ENCODE assay signal across 28 cellular contexts in the genomic region with DNA sequence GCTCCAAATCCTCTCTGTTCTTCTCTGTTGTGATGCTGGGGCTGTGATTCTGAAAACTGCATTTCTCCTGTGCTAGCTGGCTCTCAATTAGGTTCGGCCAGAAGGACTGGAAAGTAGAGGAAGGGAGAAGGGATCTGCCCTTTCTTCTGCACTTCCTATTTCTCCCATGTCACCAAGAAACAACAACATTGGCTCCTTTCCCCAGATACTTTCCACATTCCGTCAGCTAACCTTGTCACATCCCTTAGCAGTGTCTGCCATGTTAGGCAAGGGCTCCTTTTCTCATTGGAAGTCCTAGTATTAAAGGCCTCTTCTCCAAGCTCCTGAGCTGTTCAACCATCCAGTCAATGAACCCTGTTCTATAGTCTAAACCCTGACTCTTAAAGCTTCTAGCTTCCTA.
"Had no signal": no experiment of that assay in that cellular context is flagged by ENCODE, and none has a peak within 500 bp of the region (broad histone marks: within the 10 kb centered on the region; RNA-seq: fewer than 3 reads in every experiment).

No MANE protein-coding gene starts in this region.

- H3K27ac ChIP-seq: lower lobe of right lung, pancreas, prostate gland, skin epidermis, stomach, testis, thyroid gland, transverse colon, upper lobe of left lung, vagina had no signal

- H3K9me3 ChIP-seq: lower lobe of right lung, mucosa of descending colon, pancreas, prostate gland, testis, thyroid gland, transverse colon, upper lobe of left lung, vagina had no signal

- H3K36me3 ChIP-seq: lower lobe of right lung, pancreas, prostate gland, stomach, thyroid gland, transverse colon, upper lobe of left lung, vagina had no signal

- ATAC-seq: lower lobe of right lung; mucosa of descending colon; naive thymus-derived CD4-positive, alpha-beta T cell; pancreas; sciatic nerve; stimulated activated naive B cell treated with anti-CD40 and anti-IgM and Interleukin-4, amounts not matched to agents 10 μg/mL and 1 μg/mL and 100 μg/mL, for 72 hours; stimulated activated naive CD8-positive, alpha-beta T cell treated with anti-CD3 and anti-CD28 coated beads, Interleukin-15, Interleukin-2, amounts not matched to agents 100 U/mL and 50 U/mL, for 24 hours had no signal

- DNase-seq: hypothalamus; immature natural killer cell; kidney; lower lobe of right lung; midbrain; mucosa of descending colon; naive thymus-derived CD4-positive, alpha-beta T cell; nucleus accumbens; pancreas; posterior cingulate gyrus; retina; right cardiac atrium; stimulated activated CD4-positive, alpha-beta T cell treated with anti-CD3 and anti-CD28 coated beads, Interleukin-12 subunit alpha, Interleukin-12 subunit beta, amount 100 ng/mL, for 4 hours; stimulated activated CD4-positive, alpha-beta T cell treated with anti-CD3 and anti-CD28 coated beads, Interleukin-15, amount 100 ng/mL, for 24 hours; stimulated activated CD4-positive, alpha-beta T cell treated with anti-CD3 and anti-CD28 coated beads, Interleukin-2, amount 100 ng/mL, for 24 hours; stimulated activated CD4-positive, alpha-beta T cell treated with anti-CD3 and anti-CD28 coated beads, Interleukin-4, amount 100 ng/mL, for 1 hour; stimulated activated naive B cell treated with anti-CD40 and anti-IgM and Interleukin-4, amounts not matched to agents 10 μg/mL and 1 μg/mL and 100 μg/mL, for 72 hours; stimulated activated naive CD8-positive, alpha-beta T cell treated with anti-CD3 and anti-CD28 coated beads, Interleukin-15, Interleukin-2, amounts not matched to agents 100 U/mL and 50 U/mL, for 24 hours; stomach; testis; thyroid gland; transverse colon; upper lobe of left lung had no signal

- H3K27me3 ChIP-seq: pancreas, stomach, testis, thyroid gland, transverse colon, upper lobe of left lung, vagina had no signal

- H3K4me3 ChIP-seq: lower lobe of right lung, mucosa of descending colon, pancreas, prostate gland, skin epidermis, stomach, testis, thyroid gland, transverse colon, upper lobe of left lung, vagina had no signal

- FAIRE-seq: islet of Langerhans, kidney, pancreas had no signal
